In the genomic region with DNA sequence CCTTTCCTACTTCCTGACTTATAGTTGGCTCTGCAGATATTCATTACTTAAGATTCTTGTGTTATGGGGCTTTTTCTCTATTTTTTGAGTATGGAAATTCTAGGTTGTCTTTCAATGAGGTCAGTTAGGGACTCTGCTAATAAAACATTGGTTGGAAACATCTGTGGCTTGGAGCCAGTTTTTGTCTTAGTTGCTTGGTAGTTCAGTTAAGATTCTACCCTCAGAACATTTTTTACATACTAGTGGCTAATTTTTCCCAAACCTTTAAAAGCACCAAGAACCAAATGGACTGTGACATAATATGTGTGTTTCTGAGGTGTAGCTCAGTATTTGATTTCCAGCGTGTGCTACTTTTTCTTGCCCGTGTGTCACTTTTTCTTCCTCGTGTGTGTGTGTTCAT, we compare ENCODE assay signal across 14 cellular contexts.
DNase-seq lines count a peak whose midpoint lies in the region; TF ChIP-seq lines count a peak whose summit lies in the region.
"Had no signal": no experiment of that assay in that cellular context is flagged by ENCODE, and none has a peak within 500 bp of the region (broad histone marks: within the 10 kb centered on the region; RNA-seq: fewer than 3 reads in every experiment).

No MANE protein-coding gene starts in this region.

- DNase-seq in A673 (ENCODE audit: low spot score) (peak; percentile 57), EH (ENCODE audit: low read depth) (peak; percentile 85), fibroblast of villous mesenchyme (ENCODE audit: low read depth) (peak; percentile 66), COLO829 (ENCODE audit: low spot score) (no peak), C1 segment of cervical spinal cord (lab: John Stamatoyannopoulos, UW) (no peak), pons (ENCODE audit: low spot score) (no peak)
- no peak for DNase-seq in activated CD4-positive, alpha-beta T cell treated with anti-CD3 and anti-CD28 coated beads, Interleukin-2, amount 50 U/mL, for 1 hour
- DNase-seq: activated CD4-positive, alpha-beta T cell treated with anti-CD3 and anti-CD28 coated beads, Interleukin-2, amount 50 U/mL, for 4 hours; H7; midbrain; stimulated activated naive CD8-positive, alpha-beta T cell treated with anti-CD3 and anti-CD28 coated beads, Interleukin-15, Interleukin-2, amounts not matched to agents 100 U/mL and 50 U/mL, for 24 hours had no signal

- POLR2A ChIA-PET in A673 (lab: Charles Lee; ENCODE audit: low non-redundant PET), result no interaction called here

- TF ChIP-seq CTCF in A673 (conservative IDR thresholded peaks at IDR 0.05; ENCODE audit: low read depth, low read length), result no peak
- TF ChIP-seq CTCF in VCaP (conservative IDR thresholded peaks at IDR 0.05), result no peak
- no peak for TF ChIP-seq CTCF in fibroblast of villous mesenchyme (IDR thresholded peaks at IDR 0.05; ENCODE audit: insufficient read depth, low read depth, low read length)

- intact Hi-C loops in A673 (cut with micrococcal nuclease; ENCODE audit: unreplicated experiment), result no loop called here

- H3K4me3 ChIP-seq in A673 (ENCODE audit: low read depth, low read length, poor library complexity, severe bottlenecking), result no peak overlapping the region
- no peak overlapping the region for H3K4me3 ChIP-seq in fibroblast of villous mesenchyme (ENCODE audit: low read depth, low read length)
- H3K4me3 ChIP-seq: BLaER1, body of pancreas had no signal

- H3K27ac ChIP-seq in A673 (ENCODE audit: low read depth, low read length, poor library complexity, severe bottlenecking), result peak overlapping the region; percentile 70
- peak overlapping the region; percentile 4; the same call in 1 of the 2 replicates for H3K27ac ChIP-seq in VCaP
- H3K27ac ChIP-seq: BLaER1, body of pancreas had no signal

- H3K27me3 ChIP-seq in A673 (replicated peaks; ENCODE audit: insufficient read depth, low read depth, low read length, poor library complexity), result no peaks in the 10 kb centered on the region
- H3K27me3 ChIP-seq: BLaER1, body of pancreas had no signal

- H3K4me1 ChIP-seq in A673 (ENCODE audit: insufficient read depth, low read length, poor library complexity, severe bottlenecking), result peaks cover 53% of the 10 kb centered on the region
- H3K4me1 ChIP-seq: BLaER1 had no signal

- CTCF ChIA-PET in A673 (lab: Charles Lee), result no interaction called here

- H3K36me3 ChIP-seq in A673 (ENCODE audit: insufficient read depth, low read length, poor library complexity, severe bottlenecking), result peaks cover 7% of the 10 kb centered on the region

- BruUV-seq in A673 (replicated peaks; lab: Mats Ljungman, UMichigan), result no TSS peak

- no peaks in the 10 kb centered on the region for H3K9me3 ChIP-seq in A673 (ENCODE audit: low read depth, low read length, poor library complexity, severe bottlenecking)
- H3K9me3 ChIP-seq: BLaER1, body of pancreas had no signal

Comparison
In these comparisons a context has a peak if more than half of its experiments do, and no peak if none do; other contexts are left out.
1. DNase-seq: peak in A673 (single experiment), EH (single experiment) and fibroblast of villous mesenchyme (single experiment); none in activated CD4-positive, alpha-beta T cell treated with anti-CD3 and anti-CD28 coated beads, Interleukin-2, amount 50 U/mL, for 1 hour (single experiment), COLO829 (single experiment), C1 segment of cervical spinal cord (0 of 14) and pons (single experiment).